12 cellular contexts compared by ENCODE assay signal in genomic region chr15:62495670-62496328, GRCh38.
DNase-seq lines count a peak whose midpoint lies in the region; ATAC-seq and TF ChIP-seq lines count a peak whose summit lies in the region.
"Had no signal": no experiment of that assay in that cellular context is flagged by ENCODE, and none has a peak within 500 bp of the region (broad histone marks: within the 10 kb centered on the region; RNA-seq: fewer than 3 reads in every experiment).

No MANE protein-coding gene starts in this region.

- no peak overlapping the region for H2AFZ ChIP-seq in mesenchymal stem cell (ENCODE audit: low read depth, low read length)

- no peak overlapping the region for H2BK15ac ChIP-seq in mesenchymal stem cell (ENCODE audit: low read depth, poor library complexity, severe bottlenecking)

- H3K27ac Mint-ChIP-seq in type B pancreatic cell, result peak overlapping the region; percentile 43
- H3K27ac Mint-ChIP-seq: stimulated activated naive CD8-positive, alpha-beta T cell treated with anti-CD3 and anti-CD28 coated beads, Interleukin-15, Interleukin-2, amounts not matched to agents 100 ng/mL and 50 ng/mL, for 24 hours had no signal

- no peaks in the 10 kb centered on the region for H3K36me3 ChIP-seq in mesenchymal stem cell (ENCODE audit: control insufficient read depth in 1 of 2, insufficient read depth in 2 of 2, low read depth in 1 of 2, low read length in 2 of 2)

- no peak overlapping the region for H2AK5ac ChIP-seq in mesenchymal stem cell (ENCODE audit: low read length, severe bottlenecking)

- peak overlapping the region in 1 of 2 experiments; percentile 7 for H3K4ac ChIP-seq in mesenchymal stem cell (ENCODE audit: low read depth in 1 of 2, low read length in 2 of 2)

- H2BK120ac ChIP-seq in mesenchymal stem cell (ENCODE audit: low read depth, low read length), result no peak overlapping the region

- peaks cover 14% of the 10 kb centered on the region for H3K79me1 ChIP-seq in mesenchymal stem cell (replicated peaks; ENCODE audit: low read length, poor library complexity, severe bottlenecking)

- no peaks in the 10 kb centered on the region for H3K36me3 Mint-ChIP-seq in type B pancreatic cell

- no peaks in the 10 kb centered on the region for H3K9me3 Mint-ChIP-seq in type B pancreatic cell
- H3K9me3 Mint-ChIP-seq: stimulated activated naive CD8-positive, alpha-beta T cell treated with anti-CD3 and anti-CD28 coated beads, Interleukin-15, Interleukin-2, amounts not matched to agents 100 ng/mL and 50 ng/mL, for 24 hours had no signal

- H4K8ac ChIP-seq in mesenchymal stem cell (ENCODE audit: low read length), result no peak overlapping the region

- H3K18ac ChIP-seq in mesenchymal stem cell (ENCODE audit: low read depth in 1 of 2, low read length in 2 of 2), result no peak overlapping the region

- no peaks in the 10 kb centered on the region for H3K9me3 ChIP-seq in mesenchymal stem cell (ENCODE audit: control insufficient read depth, low read length)

- in situ Hi-C loops in GM13976 (cut with MboI; ENCODE audit: low sequenced_read_pairs, unreplicated experiment), result no loop called here

- peak; percentile 91 for DNase-seq in NCI-H1105 treated with DMSO at 0.1 percent for 48 hours (lab: John Stamatoyannopoulos, UW)
- peak; percentile 79 for DNase-seq in coronary artery (ENCODE audit: low spot score)
- DNase-seq in mesenchymal stem cell, result peak; percentile 97
- no peak for DNase-seq in type B pancreatic cell (ENCODE audit: extremely low spot score, unreplicated experiment)
- DNase-seq in NOMO-1 (lab: John Stamatoyannopoulos, UW; ENCODE audit: unreplicated experiment in 2 of 2), result no peak
- DNase-seq in GM13976 (ENCODE audit: low spot score), result no peak
- DNase-seq: activated T-cell treated with anti-CD3 and anti-CD28 coated beads, Interleukin-2, amount 50 U/mL, for 1 hour; posterior cingulate gyrus had no signal

- no peaks in the 10 kb centered on the region for H3K27me3 ChIP-seq in mesenchymal stem cell (ENCODE audit: control insufficient read depth in 1 of 2, insufficient read depth in 1 of 2, low read length in 2 of 2)

- no peak overlapping the region for H3K4me2 ChIP-seq in mesenchymal stem cell (ENCODE audit: low read length, poor library complexity, severe bottlenecking)

- 12% methylated on average over 3 of the region's 5 CpGs for WGBS in mesenchymal stem cell

- no peak overlapping the region for H2BK12ac ChIP-seq in mesenchymal stem cell (ENCODE audit: low read length in 2 of 2)

- no peak overlapping the region for H3K14ac ChIP-seq in mesenchymal stem cell (ENCODE audit: low read length in 2 of 2)

- peak overlapping the region; percentile 50 to 70 for H3K27ac ChIP-seq in coronary artery
- no peak overlapping the region for H3K27ac ChIP-seq in mesenchymal stem cell (ENCODE audit: low read length, poor library complexity, severe bottlenecking)
- H3K27ac ChIP-seq: SK-N-MC had no signal

- H3K4me3 Mint-ChIP-seq in type B pancreatic cell, result peak overlapping the region; percentile 34
- H3K4me3 Mint-ChIP-seq: stimulated activated naive CD8-positive, alpha-beta T cell treated with anti-CD3 and anti-CD28 coated beads, Interleukin-15, Interleukin-2, amounts not matched to agents 100 ng/mL and 50 ng/mL, for 24 hours had no signal

- H2BK5ac ChIP-seq in mesenchymal stem cell (ENCODE audit: low read depth, low read length, poor library complexity, severe bottlenecking), result no peak overlapping the region

- peaks cover 58% of the 10 kb centered on the region for H3K4me1 Mint-ChIP-seq in type B pancreatic cell (ENCODE audit: unreplicated experiment)

- H3K4me3 ChIP-seq in coronary artery (no peak overlapping the region), mesenchymal stem cell (ENCODE audit: insufficient read depth in 1 of 2, low read depth in 1 of 2, low read length in 2 of 2) (no peak overlapping the region)
- H3K4me3 ChIP-seq: SK-N-MC had no signal

- no peak for ATAC-seq in HG03097 (IDR thresholded peaks at IDR 0.05; ENCODE audit: low FRiP score, unreplicated experiment)
- ATAC-seq in GM21737 (IDR thresholded peaks at IDR 0.05; ENCODE audit: unreplicated experiment), result no peak

- TF ChIP-seq CTCF in coronary artery (IDR thresholded peaks at IDR 0.05) (no peak), type B pancreatic cell (conservative IDR thresholded peaks at IDR 0.05) (no peak), GM13976 (IDR thresholded peaks at IDR 0.05; ENCODE audit: borderline replicate concordance, control extremely low read depth, extremely low read depth, insufficient read depth, missing control alignments) (no peak)

- peaks cover 6% of the 10 kb centered on the region for H3K4me1 ChIP-seq in mesenchymal stem cell (ENCODE audit: control insufficient read depth, insufficient read depth, low read depth, low read length)

- no peaks in the 10 kb centered on the region for H3K27me3 Mint-ChIP-seq in type B pancreatic cell

- peak overlapping the region; percentile 75 for H3K9ac ChIP-seq in mesenchymal stem cell (ENCODE audit: low read length)

- no peak overlapping the region for H4K91ac ChIP-seq in mesenchymal stem cell (ENCODE audit: low read length)

- H3K23ac ChIP-seq in mesenchymal stem cell (ENCODE audit: low read length in 2 of 2), result no peak overlapping the region

Comparison
In these comparisons a context has a peak if more than half of its experiments do, and no peak if none do; other contexts are left out.
1. DNase-seq: peak in NCI-H1105 treated with DMSO at 0.1 percent for 48 hours (single experiment), coronary artery (single experiment) and mesenchymal stem cell (single experiment); none in type B pancreatic cell (single experiment), NOMO-1 (0 of 2) and GM13976 (single experiment).